In genomic region chr3:75434937-75435778, GRCh38 we compare ENCODE assay signal across 8 cellular contexts.
DNase-seq lines count a peak whose midpoint lies in the region; ATAC-seq, FAIRE-seq and TF ChIP-seq lines count a peak whose summit lies in the region.
"Not testable (repeated sequence)": the region's sequence is repeated elsewhere in the genome, so short reads cannot be mapped to it uniquely, and the experiment has no call there.

No MANE protein-coding gene starts in this region.

- H3K4me3 ChIP-seq in A549 (peak overlapping the region; percentile 86), small intestine (ENCODE audit: low read depth in 1 of 2, low read length in 2 of 2) (peak overlapping the region; percentile 30 to 74)

- peaks cover 18% of the 10 kb centered on the region for H3K4me1 ChIP-seq in A549
- not testable (repeated sequence) for H3K4me1 ChIP-seq in small intestine (ENCODE audit: control insufficient read depth in 2 of 2, insufficient read depth in 1 of 2, low read depth in 1 of 2, low read length in 1 of 2)

- not testable (repeated sequence) for TF ChIP-seq RAD21 in A549 (conservative IDR thresholded peaks at IDR 0.05 in 1 of 2, IDR thresholded peaks at IDR 0.05 in 1 of 2)

- CTCF ChIA-PET in A549 (lab: Yijun Ruan, JAX): interaction anchor here (0.6 kb wide), 1 partner anchor 18 kb away, joined by 3 read pairs; no protein-coding TSS in a partner anchor

- POLR2A ChIA-PET in A549 (lab: Yijun Ruan, JAX): not testable (repeated sequence)

- WGBS in A549 (ENCODE audit: missing lambda C conversion rate): 0% methylated on average over 17 of the region's 70 CpGs
- 0 to 1% (median 0%) methylated on average over 32 to 70 of the region's 70 CpGs for WGBS in small intestine, 3 donors

- H3K4me2 ChIP-seq in A549: peak overlapping the region; percentile 92; the same call in 2 of the 3 replicates

- TF ChIP-seq CTCF in A549 (IDR thresholded peaks at IDR 0.05): not testable (repeated sequence)

- H3K36me3 ChIP-seq in small intestine (ENCODE audit: control insufficient read depth in 2 of 2, insufficient read depth in 2 of 2, low read length in 2 of 2): not testable (repeated sequence)

- H3K9me3 ChIP-seq in A549; small intestine (ENCODE audit: control insufficient read depth, low read depth): not testable (repeated sequence)

- peak; percentile 49 to 98 for DNase-seq in A549 (ENCODE audit: low read depth in 1 of 2, low spot score in 1 of 2)
- DNase-seq in NCI-H2227 (lab: John Stamatoyannopoulos, UW; ENCODE audit: unreplicated experiment): peak; percentile 97
- peak; percentile 97 to 98 (median 98) for DNase-seq in activated CD4-positive, CD25-positive, alpha-beta regulatory T cell (lab: John Stamatoyannopoulos, UW)
- peak; percentile 61 to 99 (median 95) for DNase-seq in caudate nucleus (lab: John Stamatoyannopoulos, UW)
- DNase-seq in iPS-NIHi7 (ENCODE audit: extremely low spot score): peak; percentile 77
- DNase-seq in small intestine: peak; percentile 98

- H3K27ac ChIP-seq in A549 (peak overlapping the region; percentile 89 to 94), caudate nucleus (ENCODE audit: low read depth, low read length) (peak overlapping the region; percentile 87), small intestine (ENCODE audit: low read depth in 1 of 2, low read length in 1 of 2) (peak overlapping the region; percentile 81 to 96)

- TF ChIP-seq EP300 in A549 (IDR thresholded peaks at IDR 0.05): not testable (repeated sequence)

- peak; percentile 34; the same call in 1 of the 2 replicates for TF ChIP-seq POLR2A in A549 (IDR thresholded peaks at IDR 0.05; ENCODE audit: low read length)

- ATAC-seq in A549: peak; percentile 97 to 100
- ATAC-seq in GM18907 (IDR thresholded peaks at IDR 0.05; ENCODE audit: unreplicated experiment): peak; percentile 100
- ATAC-seq in HG03159 (IDR thresholded peaks at IDR 0.05; ENCODE audit: unreplicated experiment): peak; percentile 99

- not testable (repeated sequence) for H3K27me3 ChIP-seq in small intestine (ENCODE audit: control insufficient read depth in 2 of 2, insufficient read depth in 2 of 2, low read length in 2 of 2)

- not testable (repeated sequence) for FAIRE-seq in A549 (lab: Jason Lieb, UNC); small intestine (lab: Jason Lieb, UNC)

TF ChIP-seq in A549, 52 proteins besides CTCF, POLR2A, EP300 and RAD21:
- TF ChIP-seq KDM5A (IDR thresholded peaks at IDR 0.05) (0 out of 2 replicates have a peak, but pooled peaks have one; percentile 24), E2F6 (IDR thresholded peaks at IDR 0.05; ENCODE audit: borderline replicate concordance, low read depth) (peak; percentile 54; the same call in 1 of the 2 replicates), TFCP2L1 (CRISPR knock-in tag; IDR thresholded peaks at IDR 0.05) (peak; percentile 15; the same call in 1 of the 2 replicates), MYC (IDR thresholded peaks at IDR 0.05; ENCODE audit: borderline replicate concordance, low read length) (0 out of 2 replicates have a peak, but pooled peaks have one; percentile 44), JUN (IDR thresholded peaks at IDR 0.05) (peak in 1 of 2 experiments; percentile 53; a peak in 2 of 5 replicates), MAX (IDR thresholded peaks at IDR 0.05) (peak; percentile 24; the same call in 1 of the 2 replicates)
TF ChIP-seq in A549: peak in this region for 6; not testable (repeated sequence) for 46.

Comparison
In these comparisons a context has a peak if more than half of its experiments do, and no peak if none do; other contexts are left out.
1. Peak in every context shown above with its lines: DNase-seq, ATAC-seq, H3K4me3 ChIP-seq and H3K27ac ChIP-seq.